ENCODE assay signal across 9 cellular contexts in genomic region chr10:27745719-27746363, GRCh38. TPM values are rescaled to one million over a fixed set of nuclear protein-coding genes. Genes with fewer than 3 reads are reported as not detected.
DNase-seq lines count a peak whose midpoint lies in the region; ATAC-seq and TF ChIP-seq lines count a peak whose summit lies in the region.
"Had no signal": no experiment of that assay in that cellular context is flagged by ENCODE, and none has a peak within 500 bp of the region (broad histone marks: within the 10 kb centered on the region; RNA-seq: fewer than 3 reads in every experiment).

Gene MKX (minus strand): TSS chr10:27745819. CDS start chr10:27743415, 2,404 bp downstream.

- H3K36me3 ChIP-seq in A673 (ENCODE audit: insufficient read depth, low read length, poor library complexity, severe bottlenecking) (no peaks in the 10 kb centered on the region), heart right ventricle (no peaks in the 10 kb centered on the region)

- H3K27ac ChIP-seq in A673 (ENCODE audit: low read depth, low read length, poor library complexity, severe bottlenecking) (no peak within 1 kb of the TSS), heart right ventricle (no peak within 1 kb of the TSS)

- H3K4me3 Mint-ChIP-seq in activated T-helper 1 cell treated with anti-CD3 and anti-CD28 coated beads, Interleukin-12 subunit alpha, Interleukin-12 subunit beta, Interleukin-2, Interleukin-4 antibody, amounts not matched to agents 30 ng/mL and 10 ng/mL and 1 ng/mL, durations not matched to agents 14 hours and 24 hours and 36 hours = peak within 1 kb of the TSS; percentile 54
- peak within 1 kb of the TSS; percentile 78 for H3K4me3 Mint-ChIP-seq in progenitor cell of endocrine pancreas (ENCODE audit: low read depth)

- no peaks in the 10 kb centered on the region for H3K9me3 Mint-ChIP-seq in activated T-helper 1 cell treated with anti-CD3 and anti-CD28 coated beads, Interleukin-12 subunit alpha, Interleukin-12 subunit beta, Interleukin-2, Interleukin-4 antibody, amounts not matched to agents 30 ng/mL and 10 ng/mL and 1 ng/mL, durations not matched to agents 14 hours and 24 hours and 36 hours
- H3K9me3 Mint-ChIP-seq in progenitor cell of endocrine pancreas (ENCODE audit: low read depth) = no peaks in the 10 kb centered on the region
- H3K9me3 Mint-ChIP-seq: activated naive CD4-positive, alpha-beta T cell treated with anti-CD3 and anti-CD28 coated beads, Interleukin-2, amount 50 U/mL, for 72 hours had no signal

- H3K9me3 ChIP-seq in A673 (ENCODE audit: low read depth, low read length, poor library complexity, severe bottlenecking) (no peaks in the 10 kb centered on the region), heart right ventricle (no peaks in the 10 kb centered on the region)

- H3K4me3 ChIP-seq in A673 (ENCODE audit: low read depth, low read length, poor library complexity, severe bottlenecking) (peak within 1 kb of the TSS; percentile 53), HFF-Myc (replicated peaks; ENCODE audit: low read depth, low read length) (peak within 1 kb of the TSS; percentile 96), heart right ventricle (peak within 1 kb of the TSS; percentile 23 to 71 (median 62))

- DNase-seq in A673 (ENCODE audit: low spot score) (peak; percentile 53), HFF-Myc (ENCODE audit: extremely low read depth, low read depth) (no peak), heart right ventricle (no peak), progenitor cell of endocrine pancreas (ENCODE audit: low spot score, unreplicated experiment) (peak; percentile 49)
- no peak for DNase-seq in activated T-helper 1 cell treated with anti-CD3 and anti-CD28 coated beads, Interleukin-12 subunit alpha, Interleukin-12 subunit beta, Interleukin-2, Interleukin-4 antibody, amounts not matched to agents 30 ng/mL and 10 ng/mL and 1 ng/mL, durations not matched to agents 14 hours and 24 hours and 36 hours (ENCODE audit: low spot score)

- ATAC-seq in heart right ventricle (no peak), GM19023 (IDR thresholded peaks at IDR 0.05; ENCODE audit: unreplicated experiment) (no peak), HG03521 (IDR thresholded peaks at IDR 0.05; ENCODE audit: unreplicated experiment) (no peak)
- ATAC-seq in activated CD4-positive, CD25-positive, alpha-beta regulatory T cell treated with anti-CD3 and anti-CD28 coated beads, Interleukin-2, amount 50 U/mL, for 24 hours = no peak
- ATAC-seq: activated naive CD4-positive, alpha-beta T cell treated with anti-CD3 and anti-CD28 coated beads, Interleukin-2, amount 50 U/mL, for 72 hours had no signal

- peaks cover 34% of the 10 kb centered on the region for H3K4me1 Mint-ChIP-seq in activated T-helper 1 cell treated with anti-CD3 and anti-CD28 coated beads, Interleukin-12 subunit alpha, Interleukin-12 subunit beta, Interleukin-2, Interleukin-4 antibody, amounts not matched to agents 30 ng/mL and 10 ng/mL and 1 ng/mL, durations not matched to agents 14 hours and 24 hours and 36 hours (ENCODE audit: low read depth)
- peaks cover 16% of the 10 kb centered on the region for H3K4me1 Mint-ChIP-seq in progenitor cell of endocrine pancreas (ENCODE audit: low read depth)

- H3K4me1 ChIP-seq in A673 (ENCODE audit: insufficient read depth, low read length, poor library complexity, severe bottlenecking) = peaks cover 22% of the 10 kb centered on the region
- H3K4me1 ChIP-seq in heart right ventricle = peaks cover 8 to 57% (median 47%) of the 10 kb centered on the region in 9 donors

- peak within 1 kb of the TSS; percentile 91 for H3K27ac Mint-ChIP-seq in activated T-helper 1 cell treated with anti-CD3 and anti-CD28 coated beads, Interleukin-12 subunit alpha, Interleukin-12 subunit beta, Interleukin-2, Interleukin-4 antibody, amounts not matched to agents 30 ng/mL and 10 ng/mL and 1 ng/mL, durations not matched to agents 14 hours and 24 hours and 36 hours
- H3K27ac Mint-ChIP-seq in progenitor cell of endocrine pancreas = peak within 1 kb of the TSS; percentile 60
- H3K27ac Mint-ChIP-seq: activated naive CD4-positive, alpha-beta T cell treated with anti-CD3 and anti-CD28 coated beads, Interleukin-2, amount 50 U/mL, for 72 hours had no signal

- POLR2A ChIA-PET in A673 (lab: Charles Lee; ENCODE audit: low non-redundant PET) = no interaction called here

- BruUV-seq in A673 (replicated peaks; lab: Mats Ljungman, UMichigan) = no TSS peak

- H3K27me3 ChIP-seq in A673 (replicated peaks; ENCODE audit: insufficient read depth, low read depth, low read length, poor library complexity) = peaks cover 86% of the 10 kb centered on the region
- peaks cover 41 to 100% (median 94%) of the 10 kb centered on the region in 7 donors for H3K27me3 ChIP-seq in heart right ventricle

- H3K36me3 Mint-ChIP-seq in activated T-helper 1 cell treated with anti-CD3 and anti-CD28 coated beads, Interleukin-12 subunit alpha, Interleukin-12 subunit beta, Interleukin-2, Interleukin-4 antibody, amounts not matched to agents 30 ng/mL and 10 ng/mL and 1 ng/mL, durations not matched to agents 14 hours and 24 hours and 36 hours (ENCODE audit: low read depth) = peaks cover 5% of the 10 kb centered on the region
- H3K36me3 Mint-ChIP-seq in progenitor cell of endocrine pancreas (ENCODE audit: insufficient read depth) = no peaks in the 10 kb centered on the region

- intact Hi-C loops in A673 (cut with micrococcal nuclease; ENCODE audit: unreplicated experiment) = loop anchor here (10.0 kb wide), 1 partner anchor 639 kb away; no protein-coding TSS in a partner anchor
- intact Hi-C loops in activated T-helper 1 cell treated with anti-CD3 and anti-CD28 coated beads, Interleukin-12 subunit alpha, Interleukin-12 subunit beta, Interleukin-2, Interleukin-4 antibody, amounts not matched to agents 30 ng/mL and 10 ng/mL and 1 ng/mL, durations not matched to agents 14 hours and 24 hours and 36 hours (cut with micrococcal nuclease) = loop anchor here (2.0 to 5.0 kb wide), 2 partner anchors 251 to 1529 kb away; partner anchors contain the start of genes GAD2 and ODAD2
- intact Hi-C loops in heart right ventricle (cut with DNase I) = loop anchor here in 5 of 10 donors (5.0 to 10.0 kb wide), 4 partner anchors 429 to 649 kb away; no protein-coding TSS in a partner anchor

- 1% methylated on average over 72 of the region's 72 CpGs for WGBS in heart right ventricle, 2 donors

- H3K27me3 Mint-ChIP-seq in activated T-helper 1 cell treated with anti-CD3 and anti-CD28 coated beads, Interleukin-12 subunit alpha, Interleukin-12 subunit beta, Interleukin-2, Interleukin-4 antibody, amounts not matched to agents 30 ng/mL and 10 ng/mL and 1 ng/mL, durations not matched to agents 14 hours and 24 hours and 36 hours (ENCODE audit: insufficient read depth) = peaks cover 57% of the 10 kb centered on the region
- peaks cover 81% of the 10 kb centered on the region for H3K27me3 Mint-ChIP-seq in progenitor cell of endocrine pancreas

- CTCF ChIA-PET in A673 (lab: Charles Lee) = interaction anchor here (0.6 kb wide), 1 partner anchor 645 kb away, joined by 16 read pairs; no protein-coding TSS in a partner anchor

- TF ChIP-seq CTCF in A673 (conservative IDR thresholded peaks at IDR 0.05; ENCODE audit: low read depth, low read length) = no peak
- no peak for TF ChIP-seq CTCF in HFF-Myc (IDR thresholded peaks at IDR 0.05; ENCODE audit: low read depth, low read length, missing control alignments)
- TF ChIP-seq CTCF in heart right ventricle (IDR thresholded peaks at IDR 0.05) = no peak
- no peak for TF ChIP-seq CTCF in progenitor cell of endocrine pancreas (IDR thresholded peaks at IDR 0.05; ENCODE audit: unreplicated experiment)

RNA-seq across cellular contexts. Expression of gene MKX, which starts in this region (rescaled TPM):
- total RNA-seq in A673 (2021) (0.09 TPM in 1 of 2 replicates, not detected in the other), heart right ventricle (under 1 TPM in 8 of 10 donors, not detected in 2; 0.09 to 0.53 (median 0.29) TPM), progenitor cell of endocrine pancreas (0.31 and 0.67 TPM in 2 replicates)
- total RNA-seq in activated T-helper 1 cell treated with anti-CD3 and anti-CD28 coated beads, Interleukin-12 subunit alpha, Interleukin-12 subunit beta, Interleukin-2, Interleukin-4 antibody, amounts not matched to agents 30 ng/mL and 10 ng/mL and 1 ng/mL, durations not matched to agents 14 hours and 24 hours and 36 hours = not detected in 2 replicates
- under 1 TPM; 0.09 to 0.15 TPM for polyA plus RNA-seq in heart right ventricle
- total RNA-seq: activated naive CD4-positive, alpha-beta T cell treated with anti-CD3 and anti-CD28 coated beads, Interleukin-2, amount 50 U/mL, for 72 hours had no signal

Comparison
In these comparisons a context has a peak if more than half of its experiments do, and no peak if none do; other contexts are left out.
1. Peak in DNase-seq and H3K4me3 ChIP-seq in A673; RNA of the gene not detected or under 1 TPM.
2. Peak in DNase-seq in progenitor cell of endocrine pancreas; RNA of the gene not detected or under 1 TPM.